27 cellular contexts compared by ENCODE assay signal in genomic region chr12:4630262-4630661, GRCh38.
"Had no signal": no experiment of that assay in that cellular context is flagged by ENCODE, and none has a peak within 500 bp of the region (broad histone marks: within the 10 kb centered on the region; RNA-seq: fewer than 3 reads in every experiment).

No MANE protein-coding gene starts in this region.

- H3K4me1 ChIP-seq: ascending aorta, body of pancreas, Peyer's patch, SJCRH30 had no signal

- DNase-seq: activated CD4-positive, alpha-beta T cell treated with anti-CD3 and anti-CD28 coated beads for 36 hours; activated CD4-positive, alpha-beta T cell treated with anti-CD3 and anti-CD28 coated beads, Interleukin-2, amount 50 U/mL, for 1 hour; activated CD8-positive, alpha-beta memory T cell treated with anti-CD3 and anti-CD28 coated beads, Interleukin-2, amount 50 U/mL, for 48 hours; activated CD8-positive, alpha-beta T cell treated with anti-CD3 and anti-CD28 coated beads, Interleukin-2, amount 10 ng/mL, durations not matched to agents 7 days and 5 days; activated naive CD4-positive, alpha-beta T cell treated with Interleukin-2 at 50 U/mL for 16 hours; activated naive CD8-positive, alpha-beta T cell treated with anti-CD3 and anti-CD28 coated beads, Interleukin-2, amount 50 U/mL, for 24 hours; activated T-cell treated with anti-CD3 and anti-CD28 coated beads, Interleukin-2, amount 50 U/mL, for 1 hour; amniotic stem cell; body of pancreas; central memory CD4-positive, alpha-beta T cell; NCI-H1048; NCI-H146; NCI-H1930; NCI-H345; NCI-H510A; NCI-H526 treated with DMSO at 0.1 percent for 48 hours; NCI-H82; NK-92 treated with Interleukin-12 subunit alpha and Interleukin-12 subunit beta, amount 100 ng/mL, for 24 hours; Peyer's patch; Right ventricle myocardium superior; SJCRH30; SK-N-SH; T-helper 1 cell had no signal

- H3K4me3 Mint-ChIP-seq: activated CD4-positive, alpha-beta T cell treated with anti-CD3 and anti-CD28 coated beads for 36 hours; activated CD8-positive, alpha-beta T cell treated with anti-CD3 and anti-CD28 coated beads, Interleukin-2, amount 10 ng/mL, durations not matched to agents 7 days and 5 days; activated naive CD8-positive, alpha-beta T cell treated with anti-CD3 and anti-CD28 coated beads, Interleukin-2, amount 50 U/mL, for 24 hours had no signal

- H3K4me3 ChIP-seq: ascending aorta, body of pancreas, Peyer's patch, SJCRH30 had no signal

- H3K27ac ChIP-seq: ascending aorta, body of pancreas, Peyer's patch, RWPE1, SJCRH30, VCaP had no signal

- H3K9ac ChIP-seq: SK-N-SH had no signal

- H3K36me3 Mint-ChIP-seq: activated naive CD4-positive, alpha-beta T cell treated with anti-CD3 and anti-CD28 coated beads, Interleukin-2, amount 50 U/mL, for 72 hours had no signal

- H3K9me3 Mint-ChIP-seq: activated naive CD4-positive, alpha-beta T cell treated with anti-CD3 and anti-CD28 coated beads, Interleukin-2, amount 50 U/mL, for 72 hours; activated naive CD8-positive, alpha-beta T cell treated with anti-CD3 and anti-CD28 coated beads, Interleukin-2, amount 50 U/mL, for 24 hours had no signal

- H3K27me3 ChIP-seq: ascending aorta, body of pancreas, Peyer's patch had no signal

- ATAC-seq: activated CD4-positive, alpha-beta T cell treated with anti-CD3 and anti-CD28 coated beads for 36 hours; activated CD8-positive, alpha-beta T cell treated with anti-CD3 and anti-CD28 coated beads, Interleukin-2, amount 10 ng/mL, durations not matched to agents 7 days and 5 days; activated naive CD4-positive, alpha-beta T cell treated with anti-CD3 and anti-CD28 coated beads, Interleukin-2, amount 50 U/mL, for 72 hours; activated naive CD8-positive, alpha-beta T cell treated with anti-CD3 and anti-CD28 coated beads, Interleukin-2, amount 50 U/mL, for 24 hours; body of pancreas had no signal

- H3K27ac Mint-ChIP-seq: activated CD4-positive, alpha-beta T cell treated with anti-CD3 and anti-CD28 coated beads for 36 hours; activated CD8-positive, alpha-beta T cell treated with anti-CD3 and anti-CD28 coated beads, Interleukin-2, amount 10 ng/mL, durations not matched to agents 7 days and 5 days; activated naive CD4-positive, alpha-beta T cell treated with anti-CD3 and anti-CD28 coated beads, Interleukin-2, amount 50 U/mL, for 72 hours; activated naive CD8-positive, alpha-beta T cell treated with anti-CD3 and anti-CD28 coated beads, Interleukin-2, amount 50 U/mL, for 24 hours had no signal

- H3K9me3 ChIP-seq: ascending aorta, body of pancreas, Peyer's patch, SJCRH30, SK-N-SH had no signal

- H3K36me3 ChIP-seq: ascending aorta, Peyer's patch, SJCRH30 had no signal

- H3K4me1 Mint-ChIP-seq: activated CD4-positive, alpha-beta T cell treated with anti-CD3 and anti-CD28 coated beads for 36 hours; activated naive CD8-positive, alpha-beta T cell treated with anti-CD3 and anti-CD28 coated beads, Interleukin-2, amount 50 U/mL, for 24 hours had no signal
